ENCODE assay signal across 15 cellular contexts in genomic region chr10:27542324-27542723, GRCh38.
"Had no signal": no experiment of that assay in that cellular context is flagged by ENCODE, and none has a peak within 500 bp of the region (broad histone marks: within the 10 kb centered on the region; RNA-seq: fewer than 3 reads in every experiment).

No MANE protein-coding gene starts in this region.

- H3K27me3 Mint-ChIP-seq: activated B cell treated with CpG ODN at 0.5 μM for 24 hours; activated CD8-positive, alpha-beta T cell treated with anti-CD3 and anti-CD28 coated beads for 36 hours; activated naive CD4-positive, alpha-beta T cell treated with anti-CD3 and anti-CD28 coated beads, Interleukin-2, amount 50 U/mL, for 24 hours; activated T-cell treated with anti-CD3 and anti-CD28 coated beads, Interleukin-2, amount 50 U/mL, for 24 hours had no signal

- H3K4me3 ChIP-seq: dorsolateral prefrontal cortex, hepatocyte, lower lobe of right lung, tibial artery had no signal

- H3K4me1 ChIP-seq: tibial artery had no signal

- H3K4me1 Mint-ChIP-seq: activated B cell treated with CpG ODN at 0.5 μM for 24 hours had no signal

- H3K27me3 ChIP-seq: dorsolateral prefrontal cortex, foreskin keratinocyte, hepatocyte, tibial artery had no signal

- H3K27ac Mint-ChIP-seq: activated B cell treated with CpG ODN at 0.5 μM for 24 hours; activated naive CD4-positive, alpha-beta T cell treated with anti-CD3 and anti-CD28 coated beads, Interleukin-2, amount 50 U/mL, for 24 hours had no signal

- H3K27ac ChIP-seq: dorsolateral prefrontal cortex, foreskin keratinocyte, hepatocyte, lower lobe of right lung, tibial artery had no signal

- H3K4me3 Mint-ChIP-seq: activated B cell treated with CpG ODN at 0.5 μM for 24 hours; activated CD8-positive, alpha-beta T cell treated with anti-CD3 and anti-CD28 coated beads for 36 hours; activated naive CD4-positive, alpha-beta T cell treated with anti-CD3 and anti-CD28 coated beads, Interleukin-2, amount 50 U/mL, for 24 hours; activated T-cell treated with anti-CD3 and anti-CD28 coated beads, Interleukin-2, amount 50 U/mL, for 24 hours had no signal

- H3K9me3 ChIP-seq: lower lobe of right lung, tibial artery had no signal

- H3K9me3 Mint-ChIP-seq: activated B cell treated with CpG ODN at 0.5 μM for 24 hours; activated CD8-positive, alpha-beta T cell treated with anti-CD3 and anti-CD28 coated beads for 36 hours; activated naive CD4-positive, alpha-beta T cell treated with anti-CD3 and anti-CD28 coated beads, Interleukin-2, amount 50 U/mL, for 24 hours; activated T-cell treated with anti-CD3 and anti-CD28 coated beads, Interleukin-2, amount 50 U/mL, for 24 hours had no signal

- ATAC-seq: stimulated activated naive CD8-positive, alpha-beta T cell treated with anti-CD3 and anti-CD28 coated beads, Interleukin-15, Interleukin-2, amounts not matched to agents 100 U/mL and 50 U/mL, for 24 hours had no signal

- DNase-seq: activated B cell treated with CpG ODN at 0.5 μM for 24 hours; activated CD4-positive, alpha-beta T cell treated with anti-CD3 and anti-CD28 coated beads for 4 hours; activated T-cell treated with anti-CD3 and anti-CD28 coated beads, Interleukin-2, amount 50 U/mL, for 24 hours; dorsolateral prefrontal cortex; lower lobe of right lung; occipital lobe; stimulated activated CD4-positive, alpha-beta T cell treated with anti-CD3 and anti-CD28 coated beads, Interleukin-12 subunit alpha, Interleukin-12 subunit beta, amount 100 ng/mL, for 4 hours; stimulated activated CD4-positive, alpha-beta T cell treated with anti-CD3 and anti-CD28 coated beads, Interleukin-1b, Interleukin-23, amount 100 ng/mL, for 48 hours; stimulated activated naive CD8-positive, alpha-beta T cell treated with anti-CD3 and anti-CD28 coated beads, Interleukin-15, Interleukin-2, amounts not matched to agents 100 U/mL and 50 U/mL, for 24 hours; substantia nigra; tibial artery had no signal
